In genomic region chr3:152357587-152357986, GRCh38 we compare ENCODE assay signal across 19 cellular contexts.
DNase-seq lines count a peak whose midpoint lies in the region; ATAC-seq and TF ChIP-seq lines count a peak whose summit lies in the region.
"Had no signal": no experiment of that assay in that cellular context is flagged by ENCODE, and none has a peak within 500 bp of the region (broad histone marks: within the 10 kb centered on the region; RNA-seq: fewer than 3 reads in every experiment).

No MANE protein-coding gene starts in this region.

- TF ChIP-seq CTCF in epithelial cell of esophagus (IDR thresholded peaks at IDR 0.05; ENCODE audit: insufficient read depth, low read depth, low read length, missing control alignments), result no peak

- no peak for DNase-seq in activated CD8-positive, alpha-beta memory T cell treated with anti-CD3 and anti-CD28 coated beads, Interleukin-2, amount 10 ng/mL, durations not matched to agents 7 days and 5 days
- no peak for DNase-seq in activated CD8-positive, alpha-beta memory T cell treated with anti-CD3 and anti-CD28 coated beads, Interleukin-2, amount 50 U/mL, for 48 hours
- no peak for DNase-seq in T-cell
- peak; percentile 9 for DNase-seq in epithelial cell of esophagus (ENCODE audit: low read depth)
- no peak for DNase-seq in stimulated activated naive B cell treated with anti-CD40 and anti-IgM and Interleukin-4, amounts not matched to agents 10 μg/mL and 1 μg/mL and 100 μg/mL, for 72 hours
- DNase-seq in stimulated activated naive CD4-positive, alpha-beta T cell (lab: John Stamatoyannopoulos, UW), result no peak
- DNase-seq in germinal center (ENCODE audit: low spot score), result no peak
- DNase-seq in GM19238 (ENCODE audit: insufficient read length, low spot score), result no peak
- DNase-seq: activated CD4-positive, alpha-beta T cell treated with anti-CD3 and anti-CD28 coated beads, Interleukin-2, amount 50 U/mL, for 4 hours; amniotic stem cell; colonic mucosa; DMS53; esophagus squamous epithelium; NCI-H1105; NCI-H446 treated with DMSO at 0.1 percent for 48 hours; PC-3; testis had no signal

- peak overlapping the region; percentile 55 for H3K27ac Mint-ChIP-seq in activated CD8-positive, alpha-beta memory T cell treated with anti-CD3 and anti-CD28 coated beads, Interleukin-2, amount 10 ng/mL, durations not matched to agents 7 days and 5 days
- H3K27ac Mint-ChIP-seq in T-cell, result peak overlapping the region; percentile 69 to 82
- peak overlapping the region; percentile 21 for H3K27ac Mint-ChIP-seq in stimulated activated naive B cell treated with anti-CD40 and anti-IgM and Interleukin-4, amounts not matched to agents 10 μg/mL and 1 μg/mL and 100 μg/mL, for 72 hours

- no peak overlapping the region for H3K4me3 ChIP-seq in epithelial cell of esophagus (ENCODE audit: low read length)
- H3K4me3 ChIP-seq: A549, colonic mucosa, esophagus squamous epithelium, smooth muscle cell, testis had no signal

- ATAC-seq in activated CD8-positive, alpha-beta memory T cell treated with anti-CD3 and anti-CD28 coated beads, Interleukin-2, amount 10 ng/mL, durations not matched to agents 7 days and 5 days, result no peak
- no peak for ATAC-seq in T-cell (replicated peaks in 1 of 4)
- peak; percentile 31 to 48 for ATAC-seq in stimulated activated naive B cell treated with anti-CD40 and anti-IgM and Interleukin-4, amounts not matched to agents 10 μg/mL and 1 μg/mL and 100 μg/mL, for 72 hours (replicated peaks)
- ATAC-seq: A549, PC-3 had no signal

- H3K9me3 Mint-ChIP-seq in activated CD8-positive, alpha-beta memory T cell treated with anti-CD3 and anti-CD28 coated beads, Interleukin-2, amount 10 ng/mL, durations not matched to agents 7 days and 5 days (ENCODE audit: low read depth), result no peaks in the 10 kb centered on the region
- no peaks in the 10 kb centered on the region for H3K9me3 Mint-ChIP-seq in T-cell
- H3K9me3 Mint-ChIP-seq in stimulated activated naive B cell treated with anti-CD40 and anti-IgM and Interleukin-4, amounts not matched to agents 10 μg/mL and 1 μg/mL and 100 μg/mL, for 72 hours, result no peaks in the 10 kb centered on the region

- peaks cover 70% of the 10 kb centered on the region for H3K4me1 Mint-ChIP-seq in activated CD8-positive, alpha-beta memory T cell treated with anti-CD3 and anti-CD28 coated beads, Interleukin-2, amount 10 ng/mL, durations not matched to agents 7 days and 5 days
- peaks cover 83 to 88% (median 84%) of the 10 kb centered on the region in 3 donors for H3K4me1 Mint-ChIP-seq in T-cell
- H3K4me1 Mint-ChIP-seq in stimulated activated naive B cell treated with anti-CD40 and anti-IgM and Interleukin-4, amounts not matched to agents 10 μg/mL and 1 μg/mL and 100 μg/mL, for 72 hours, result peaks cover 39 to 66% of the 10 kb centered on the region in 2 donors

- peaks cover 58% of the 10 kb centered on the region for H3K36me3 Mint-ChIP-seq in activated CD8-positive, alpha-beta memory T cell treated with anti-CD3 and anti-CD28 coated beads, Interleukin-2, amount 10 ng/mL, durations not matched to agents 7 days and 5 days
- H3K36me3 Mint-ChIP-seq in T-cell, result peaks cover 59% of the 10 kb centered on the region
- H3K36me3 Mint-ChIP-seq in stimulated activated naive B cell treated with anti-CD40 and anti-IgM and Interleukin-4, amounts not matched to agents 10 μg/mL and 1 μg/mL and 100 μg/mL, for 72 hours, result peaks cover 31 to 53% of the 10 kb centered on the region in 2 donors

- CTCF ChIA-PET in activated CD8-positive, alpha-beta memory T cell treated with anti-CD3 and anti-CD28 coated beads, Interleukin-2, amount 10 ng/mL, durations not matched to agents 7 days and 5 days (lab: Charles Lee), result no interaction called here
- CTCF ChIA-PET in T-cell (lab: Charles Lee), result interaction anchor here in 1 of 2 donors (0.9 kb wide), 1 partner anchor 12 kb away, joined by 3 read pairs; no protein-coding TSS in a partner anchor

- H3K27me3 Mint-ChIP-seq in activated CD8-positive, alpha-beta memory T cell treated with anti-CD3 and anti-CD28 coated beads, Interleukin-2, amount 10 ng/mL, durations not matched to agents 7 days and 5 days, result no peaks in the 10 kb centered on the region
- no peaks in the 10 kb centered on the region for H3K27me3 Mint-ChIP-seq in T-cell
- no peaks in the 10 kb centered on the region for H3K27me3 Mint-ChIP-seq in stimulated activated naive B cell treated with anti-CD40 and anti-IgM and Interleukin-4, amounts not matched to agents 10 μg/mL and 1 μg/mL and 100 μg/mL, for 72 hours

- H3K4me3 Mint-ChIP-seq in activated CD8-positive, alpha-beta memory T cell treated with anti-CD3 and anti-CD28 coated beads, Interleukin-2, amount 10 ng/mL, durations not matched to agents 7 days and 5 days, result no peak overlapping the region
- H3K4me3 Mint-ChIP-seq in T-cell, result peak overlapping the region in 1 of 3 donors; percentile 14
- no peak overlapping the region for H3K4me3 Mint-ChIP-seq in stimulated activated naive B cell treated with anti-CD40 and anti-IgM and Interleukin-4, amounts not matched to agents 10 μg/mL and 1 μg/mL and 100 μg/mL, for 72 hours

- POLR2A ChIA-PET in T-cell (lab: Charles Lee), result interaction anchor here in 1 of 2 donors (0.6 kb wide), 1 partner anchor 1187 kb away, joined by 3 read pairs; no protein-coding TSS in a partner anchor

Comparison
In these comparisons a context has a peak if more than half of its experiments do, and no peak if none do; other contexts are left out.
1. ATAC-seq: peak in stimulated activated naive B cell treated with anti-CD40 and anti-IgM and Interleukin-4, amounts not matched to agents 10 μg/mL and 1 μg/mL and 100 μg/mL, for 72 hours (2 of 2); none in activated CD8-positive, alpha-beta memory T cell treated with anti-CD3 and anti-CD28 coated beads, Interleukin-2, amount 10 ng/mL, durations not matched to agents 7 days and 5 days (single experiment) and T-cell (0 of 4).
2. H3K27ac Mint-ChIP-seq: peak in every context shown above with its lines; median percentile 76 in T-cell; 55 in activated CD8-positive, alpha-beta memory T cell treated with anti-CD3 and anti-CD28 coated beads, Interleukin-2, amount 10 ng/mL, durations not matched to agents 7 days and 5 days; 21 in stimulated activated naive B cell treated with anti-CD40 and anti-IgM and Interleukin-4, amounts not matched to agents 10 μg/mL and 1 μg/mL and 100 μg/mL, for 72 hours.